ENCODE assay signal across 9 cellular contexts in the genomic region with DNA sequence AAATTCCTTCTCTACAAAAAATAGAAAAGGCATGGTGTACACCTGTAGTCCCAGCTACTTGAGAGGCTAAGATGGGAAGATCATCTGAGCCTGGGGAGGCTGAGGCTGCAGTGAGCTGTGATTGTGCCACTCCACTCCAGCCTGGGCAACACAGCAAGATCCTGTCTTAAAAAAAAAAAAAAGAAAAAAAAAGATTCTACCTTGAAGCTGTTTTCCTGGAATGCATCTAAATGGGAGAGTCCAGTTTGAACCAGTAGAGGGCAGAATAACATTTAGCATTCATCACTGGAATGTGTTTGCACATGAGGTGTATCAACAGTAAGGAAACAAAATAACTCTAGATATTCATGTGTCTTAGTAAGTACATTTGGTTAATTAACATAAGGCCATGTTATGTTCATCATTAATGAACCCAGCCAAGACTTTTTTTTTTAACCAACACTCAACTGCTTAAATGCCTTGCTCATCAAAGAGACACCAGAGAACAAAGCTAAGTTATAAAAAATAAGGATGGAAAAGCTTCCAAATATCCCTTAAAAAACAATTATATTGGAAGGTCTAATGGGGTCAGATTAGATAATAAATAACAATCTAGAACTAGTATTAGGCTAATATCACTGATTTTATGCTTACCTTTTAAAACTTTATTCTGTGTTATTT. TPM values are rescaled to one million over a fixed set of nuclear protein-coding genes. Genes with fewer than 3 reads are reported as not detected.
DNase-seq lines count a peak whose midpoint lies in the region; ATAC-seq and TF ChIP-seq lines count a peak whose summit lies in the region.
"Had no signal": no experiment of that assay in that cellular context is flagged by ENCODE, and none has a peak within 500 bp of the region (broad histone marks: within the 10 kb centered on the region; RNA-seq: fewer than 3 reads in every experiment).

No MANE protein-coding gene starts in this region.

- intact Hi-C loops in psoas muscle (cut with DNase I): loop anchor here in 1 of 2 donors (10.0 kb wide), 1 partner anchor 329 kb away; no protein-coding TSS in a partner anchor

- H3K27ac ChIP-seq in psoas muscle: no peak overlapping the region

- no peaks in the 10 kb centered on the region for H3K4me1 Mint-ChIP-seq in T-helper 2 cell treated with Interferon-gamma antibody and Interleukin-4, amounts not matched to agents 5 μg/mL and 100 μg/mL, for 36 hours (ENCODE audit: low read depth)
- H3K4me1 Mint-ChIP-seq: naive B cell had no signal

- no peaks in the 10 kb centered on the region for H3K27me3 ChIP-seq in GM06990 (replicated peaks; ENCODE audit: control insufficient read depth, insufficient read depth, low read length)
- H3K27me3 ChIP-seq in psoas muscle (ENCODE audit: insufficient read depth in 3 of 3, low read length in 2 of 3): no peaks in the 10 kb centered on the region

- no peaks in the 10 kb centered on the region for H3K36me3 Mint-ChIP-seq in T-helper 2 cell treated with Interferon-gamma antibody and Interleukin-4, amounts not matched to agents 5 μg/mL and 100 μg/mL, for 36 hours (ENCODE audit: low read depth)

- H3K36me3 ChIP-seq in GM06990 (ENCODE audit: control insufficient read depth, insufficient read depth, low read length) (no peaks in the 10 kb centered on the region), psoas muscle (ENCODE audit: insufficient read depth in 1 of 2, low read depth in 1 of 2) (no peaks in the 10 kb centered on the region)

- H3K4me3 Mint-ChIP-seq in T-helper 2 cell treated with Interferon-gamma antibody and Interleukin-4, amounts not matched to agents 5 μg/mL and 100 μg/mL, for 36 hours: no peak overlapping the region
- H3K4me3 Mint-ChIP-seq: naive B cell had no signal

- TF ChIP-seq CTCF in AG10803 (conservative IDR thresholded peaks at IDR 0.05; ENCODE audit: low read length) (peak; percentile 81), GM06990 (IDR thresholded peaks at IDR 0.05; ENCODE audit: insufficient read depth, low read length, poor library complexity, severe bottlenecking) (peak; percentile 60), fibroblast of mammary gland (conservative IDR thresholded peaks at IDR 0.05; ENCODE audit: control insufficient read depth, insufficient read depth, low read depth, low read length) (peak; percentile 81), psoas muscle (IDR thresholded peaks at IDR 0.05) (peak; percentile 32)

- peaks cover 7% of the 10 kb centered on the region for H3K9me3 ChIP-seq in psoas muscle

- no peak overlapping the region for H3K27ac Mint-ChIP-seq in T-helper 2 cell treated with Interferon-gamma antibody and Interleukin-4, amounts not matched to agents 5 μg/mL and 100 μg/mL, for 36 hours

- H3K4me1 ChIP-seq in psoas muscle: no peaks in the 10 kb centered on the region

- H3K4me3 ChIP-seq in AG10803 (ENCODE audit: low read length) (no peak overlapping the region), GM06990 (replicated peaks; ENCODE audit: low read depth, low read length) (no peak overlapping the region), fibroblast of mammary gland (ENCODE audit: control insufficient read depth, low read depth, low read length) (no peak overlapping the region), psoas muscle (no peak overlapping the region)

- H3K27me3 Mint-ChIP-seq in T-helper 2 cell treated with Interferon-gamma antibody and Interleukin-4, amounts not matched to agents 5 μg/mL and 100 μg/mL, for 36 hours (ENCODE audit: low read depth): peaks cover 19% of the 10 kb centered on the region

- ATAC-seq in HG02973 (IDR thresholded peaks at IDR 0.05; ENCODE audit: unreplicated experiment): peak; percentile 72
- ATAC-seq in psoas muscle: no peak

- peak; percentile 71 for DNase-seq in AG10803 (ENCODE audit: low read depth)
- DNase-seq in GM06990 (ENCODE audit: extremely low read depth, insufficient read length): no peak
- peak; percentile 68 for DNase-seq in RPMI8226
- DNase-seq in fibroblast of mammary gland (ENCODE audit: low read depth): peak; percentile 69
- no peak for DNase-seq in psoas muscle
- DNase-seq in T-helper 2 cell treated with Interferon-gamma antibody and Interleukin-4, amounts not matched to agents 5 μg/mL and 100 μg/mL, for 36 hours (ENCODE audit: low spot score): no peak
- no peak for DNase-seq in NCI-H774 (lab: John Stamatoyannopoulos, UW)
- DNase-seq: naive B cell had no signal

- no peaks in the 10 kb centered on the region for H3K9me3 Mint-ChIP-seq in T-helper 2 cell treated with Interferon-gamma antibody and Interleukin-4, amounts not matched to agents 5 μg/mL and 100 μg/mL, for 36 hours

RNA-seq across cellular contexts. Expression of a gene that starts 16.1 kb away (rescaled TPM):
- not detected for total RNA-seq in psoas muscle
- polyA plus RNA-seq in psoas muscle: not detected

RNA-seq across cellular contexts. Expression of a gene that starts 25.8 kb away (rescaled TPM):
- total RNA-seq in psoas muscle: not detected
- not detected for polyA plus RNA-seq in psoas muscle

RNA-seq across cellular contexts. Expression of a gene that starts 57.1 kb away (rescaled TPM):
- not detected for total RNA-seq in psoas muscle
- not detected for polyA plus RNA-seq in psoas muscle

Comparison
In these comparisons a context has a peak if more than half of its experiments do, and no peak if none do; other contexts are left out.
1. DNase-seq: peak in AG10803 (single experiment), RPMI8226 (single experiment) and fibroblast of mammary gland (single experiment); none in GM06990 (single experiment), psoas muscle (0 of 2), T-helper 2 cell treated with Interferon-gamma antibody and Interleukin-4, amounts not matched to agents 5 μg/mL and 100 μg/mL, for 36 hours (single experiment) and NCI-H774 (single experiment).
2. Peak in every context shown above with its lines, with median percentiles within 50 percentile points of each other: CTCF ChIP-seq.